ENCODE assay signal across 8 cellular contexts in genomic region chr7:99997545-99998137, GRCh38. TPM values are rescaled to one million over a fixed set of nuclear protein-coding genes. Genes with fewer than 3 reads are reported as not detected.
DNase-seq lines count a peak whose midpoint lies in the region; ATAC-seq lines count a peak whose summit lies in the region.

No MANE protein-coding gene starts in this region.

- no peaks in the 10 kb centered on the region for H3K4me1 ChIP-seq in iPS-18a (ENCODE audit: control insufficient read depth, low read depth, low read length)

- no peaks in the 10 kb centered on the region for H3K9me3 ChIP-seq in iPS-18a (ENCODE audit: control insufficient read depth, low read depth, low read length)

- H3K27ac ChIP-seq in angular gyrus (ENCODE audit: low read depth, low read length) (peak overlapping the region; percentile 94), iPS-18a (ENCODE audit: low read length) (no peak overlapping the region)

- no peaks in the 10 kb centered on the region for H3K9me3 Mint-ChIP-seq in T-cell

- peaks cover 0 to 3% of the 10 kb centered on the region in 2 donors for H3K27me3 Mint-ChIP-seq in T-cell

- H3K36me3 ChIP-seq in iPS-18a (ENCODE audit: control insufficient read depth, low read depth, low read length), result no peaks in the 10 kb centered on the region

- H3K36me3 Mint-ChIP-seq in T-cell, result no peaks in the 10 kb centered on the region

- peaks cover 15 to 20% (median 18%) of the 10 kb centered on the region in 3 donors for H3K4me1 Mint-ChIP-seq in T-cell

- peak overlapping the region; percentile 69 to 79 (median 74) for H3K4me3 Mint-ChIP-seq in T-cell

- H3K27ac Mint-ChIP-seq in T-cell, result peak overlapping the region; percentile 92 to 93

- peak overlapping the region; percentile 18 for H3K9ac ChIP-seq in iPS-18a (ENCODE audit: low read length)

- POLR2A ChIA-PET in T-cell (lab: Charles Lee), result interaction anchor here in 1 of 2 donors (1.0 kb wide), 1 partner anchor 15 kb away, joined by 7 read pairs; no protein-coding TSS in a partner anchor

- in situ Hi-C loops in KBM-7 (cut with MboI; ENCODE audit: low pct_unique_long_range_greater_than_20kb, low sequenced_read_pairs), result no loop called here

- CTCF ChIA-PET in T-cell (lab: Charles Lee), result interaction anchor here in 1 of 2 donors (0.5 kb wide), 1 partner anchor 29 kb away, joined by 4 read pairs; no protein-coding TSS in a partner anchor

- ATAC-seq in T-cell (replicated peaks in 1 of 4), result peak; percentile 91 to 98 (median 96)

- no peaks in the 10 kb centered on the region for H3K27me3 ChIP-seq in iPS-18a (ENCODE audit: control insufficient read depth, insufficient read depth, low read length)

- peak; percentile 23 for DNase-seq in NK-92 treated with Interleukin-12 subunit alpha and Interleukin-12 subunit beta, amount 100 ng/mL, for 24 hours (lab: John Stamatoyannopoulos, UW)
- DNase-seq in NK-92 (lab: John Stamatoyannopoulos, UW; ENCODE audit: unreplicated experiment) (no peak), T-cell (peak; percentile 54 to 77 (median 67)), KBM-7 (no peak), COR-L47 (lab: John Stamatoyannopoulos, UW) (no peak)
- DNase-seq in stimulated activated CD4-positive, alpha-beta T cell treated with anti-CD3 and anti-CD28 coated beads, Interleukin-15, amount 100 ng/mL, for 1 hour (ENCODE audit: low read depth in 1 of 2, low spot score in 1 of 2), result peak; percentile 48 to 51

- H3K4me3 ChIP-seq in iPS-18a (ENCODE audit: low read length), result peak overlapping the region; percentile 2

RNA-seq across cellular contexts. Expression of gene ZKSCAN1, which starts 17.8 kb away (rescaled TPM):
- total RNA-seq in T-cell, result 10 to 100 TPM; 60.7 to 94.0 (median 86.8) TPM

RNA-seq across cellular contexts. Expression of gene AZGP1, which starts 21.8 kb away (rescaled TPM):
- 1 to 10 TPM in 1 of 5 donors, under 1 TPM in 2, not detected in 2; 0.56 to 1.3 (median 0.89) TPM for total RNA-seq in T-cell

RNA-seq across cellular contexts. Expression of gene ZSCAN21, which starts 51.9 kb away (rescaled TPM):
- total RNA-seq in T-cell, result 1 to 10 TPM; 4.4 to 9.9 (median 9.3) TPM

Comparison
In these comparisons a context has a peak if more than half of its experiments do, and no peak if none do; other contexts are left out.
1. DNase-seq: peak in NK-92 treated with Interleukin-12 subunit alpha and Interleukin-12 subunit beta, amount 100 ng/mL, for 24 hours (single experiment), T-cell (34 of 34) and stimulated activated CD4-positive, alpha-beta T cell treated with anti-CD3 and anti-CD28 coated beads, Interleukin-15, amount 100 ng/mL, for 1 hour (2 of 2); none in NK-92 (single experiment), KBM-7 (single experiment) and COR-L47 (single experiment).